Comparison of ENCODE assay signal across 16 cellular contexts in genomic region chr11:11141019-11141418, GRCh38.
A peak's percentile ranks its signal among the peaks of the same experiment; 100 is the strongest.
DNase-seq lines count a peak whose midpoint lies in the region; ATAC-seq and TF ChIP-seq lines count a peak whose summit lies in the region.
"Had no signal": no experiment of that assay in that cellular context is flagged by ENCODE, and none has a peak within 500 bp of the region (broad histone marks: within the 10 kb centered on the region; RNA-seq: fewer than 3 reads in every experiment).

No MANE protein-coding gene starts in this region.

- no peak for ATAC-seq in HG02571 (IDR thresholded peaks at IDR 0.05; ENCODE audit: unreplicated experiment)
- ATAC-seq: Panc1, Right ventricle myocardium inferior had no signal

- no peak for DNase-seq in ascending aorta (ENCODE audit: low spot score in 2 of 2)
- DNase-seq in fibroblast of the aortic adventitia (ENCODE audit: low read depth) = peak; percentile 18
- DNase-seq in progenitor cell of endocrine pancreas (ENCODE audit: low spot score, unreplicated experiment) = no peak
- no peak for DNase-seq in uterus
- no peak for DNase-seq in NCI-H1694 treated with DMSO at 0.1 percent for 48 hours (lab: John Stamatoyannopoulos, UW)
- no peak for DNase-seq in NK-92 (lab: John Stamatoyannopoulos, UW; ENCODE audit: unreplicated experiment)
- DNase-seq: DMS 273 treated with DMSO at 0.1 percent for 48 hours, HFFc6, NCI-H1048, NCI-H1436 treated with DMSO at 0.1 percent for 48 hours, NCI-H2081 treated with DMSO at 0.1 percent for 48 hours, NCI-H524 had no signal

- peaks cover 2% of the 10 kb centered on the region for H3K36me3 Mint-ChIP-seq in progenitor cell of endocrine pancreas (ENCODE audit: insufficient read depth)

- intact Hi-C loops in ascending aorta (cut with DNase I) = loop anchor here (5.0 to 10.0 kb wide), 3 partner anchors 206 to 1094 kb away; partner anchors contain the start of gene GALNT18
- intact Hi-C loops in uterus (cut with DNase I; ENCODE audit: low total_unique reads) = no loop called here

- no peaks in the 10 kb centered on the region for H3K9me3 Mint-ChIP-seq in progenitor cell of endocrine pancreas (ENCODE audit: low read depth)
- H3K9me3 Mint-ChIP-seq: HFFc6 had no signal

- no peak overlapping the region for H3K4me3 ChIP-seq in ascending aorta
- no peak overlapping the region for H3K4me3 ChIP-seq in fibroblast of the aortic adventitia (ENCODE audit: low read depth, low read length)
- H3K4me3 ChIP-seq in uterus = no peak overlapping the region

- H3K9me3 ChIP-seq in ascending aorta (no peaks in the 10 kb centered on the region), uterus (no peaks in the 10 kb centered on the region)

- peaks cover 13 to 28% of the 10 kb centered on the region in 2 donors for H3K4me1 ChIP-seq in ascending aorta
- peaks cover 3 to 4% of the 10 kb centered on the region in 2 donors for H3K4me1 ChIP-seq in uterus

- no peaks in the 10 kb centered on the region for H3K36me3 ChIP-seq in ascending aorta
- no peaks in the 10 kb centered on the region for H3K36me3 ChIP-seq in uterus

- peaks cover 2% of the 10 kb centered on the region for H3K27me3 Mint-ChIP-seq in progenitor cell of endocrine pancreas

- H3K27me3 ChIP-seq in ascending aorta (no peaks in the 10 kb centered on the region), uterus (no peaks in the 10 kb centered on the region)

- H3K27ac ChIP-seq in ascending aorta (peak overlapping the region; percentile 83 to 88), uterus (peak overlapping the region; percentile 56 to 88)
- H3K27ac ChIP-seq: C4-2B had no signal

- peak overlapping the region; percentile 84 for H3K27ac Mint-ChIP-seq in progenitor cell of endocrine pancreas
- H3K27ac Mint-ChIP-seq: HFFc6 had no signal

- TF ChIP-seq POLR2A in uterus (IDR thresholded peaks at IDR 0.05) = no peak

- H3K4me3 Mint-ChIP-seq in progenitor cell of endocrine pancreas (ENCODE audit: low read depth) = no peak overlapping the region
- H3K4me3 Mint-ChIP-seq: HFFc6 had no signal

- TF ChIP-seq CTCF in ascending aorta (IDR thresholded peaks at IDR 0.05) = no peak
- TF ChIP-seq CTCF in fibroblast of the aortic adventitia (IDR thresholded peaks at IDR 0.05; ENCODE audit: insufficient read depth, low read length) = no peak
- TF ChIP-seq CTCF in progenitor cell of endocrine pancreas (IDR thresholded peaks at IDR 0.05; ENCODE audit: unreplicated experiment) = no peak
- TF ChIP-seq CTCF in uterus (IDR thresholded peaks at IDR 0.05) = no peak

- H3K4me1 Mint-ChIP-seq in progenitor cell of endocrine pancreas (ENCODE audit: low read depth) = peaks cover 39% of the 10 kb centered on the region
